Comparison of ENCODE assay signal across 10 cellular contexts in the genomic region with DNA sequence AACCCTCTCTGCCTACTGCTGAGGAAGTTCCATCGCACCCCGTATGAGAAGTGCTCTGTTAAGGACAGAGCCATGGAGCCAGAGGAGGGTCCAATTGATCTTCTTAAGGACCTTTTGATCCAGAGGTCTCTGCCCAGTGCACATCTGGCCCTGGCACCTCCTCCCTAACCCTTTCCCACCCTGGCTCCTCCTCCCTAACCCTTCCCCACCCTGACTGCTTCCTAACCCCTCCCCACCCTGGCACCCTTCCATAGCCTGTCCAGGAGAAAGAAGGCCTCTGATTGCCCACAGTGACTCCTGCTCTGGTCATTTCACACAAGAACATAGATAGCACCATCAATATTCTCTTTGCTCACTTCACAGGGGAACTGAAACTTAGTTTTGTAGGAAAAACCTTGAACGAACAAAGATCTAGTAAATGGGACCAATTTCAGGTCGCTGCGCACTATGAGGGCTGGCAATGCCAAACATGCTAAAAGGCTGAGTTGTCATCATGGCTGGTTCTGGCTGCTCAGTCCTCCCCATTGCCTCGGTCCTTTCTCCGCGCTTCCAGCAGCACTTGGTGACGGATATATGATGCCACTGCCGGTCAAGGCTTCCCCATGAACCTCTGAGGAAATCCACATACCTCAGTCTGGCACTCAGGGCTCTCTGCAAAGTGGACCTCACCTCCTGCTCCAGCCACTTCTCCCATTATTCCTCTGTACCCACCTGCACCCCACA. TPM values are rescaled to one million over a fixed set of nuclear protein-coding genes. Genes with fewer than 3 reads are reported as not detected.
DNase-seq lines count a peak whose midpoint lies in the region; ATAC-seq and TF ChIP-seq lines count a peak whose summit lies in the region.
"Had no signal": no experiment of that assay in that cellular context is flagged by ENCODE, and none has a peak within 500 bp of the region (broad histone marks: within the 10 kb centered on the region; RNA-seq: fewer than 3 reads in every experiment).

No MANE protein-coding gene starts in this region.

- no peak for TF ChIP-seq CTCF in GM10266 (IDR thresholded peaks at IDR 0.05; ENCODE audit: control insufficient read depth, insufficient read depth, low read depth, missing control alignments)

- peak; percentile 41 for DNase-seq in naive B cell
- no peak for DNase-seq in erythroblast (lab: John Stamatoyannopoulos, UW)
- no peak for DNase-seq in GM10266 (ENCODE audit: extremely low spot score)
- DNase-seq in KG1 (lab: John Stamatoyannopoulos, UW), result no peak
- DNase-seq in NCI-H345 (lab: John Stamatoyannopoulos, UW), result no peak
- DNase-seq: SIG-M5 had no signal

- H3K9me3 Mint-ChIP-seq in naive B cell, result peaks cover 0 to 1% (median 0%) of the 10 kb centered on the region in 7 donors

- no peaks in the 10 kb centered on the region for H3K27me3 Mint-ChIP-seq in naive B cell

- H3K27ac Mint-ChIP-seq in naive B cell, result peak overlapping the region in 4 of 6 donors; percentile 78 to 98 (median 95)
- H3K27ac Mint-ChIP-seq: activated T-helper 1 cell treated with anti-CD3 and anti-CD28 coated beads, Interleukin-12 subunit alpha, Interleukin-12 subunit beta, Interleukin-2, Interleukin-4 antibody, amounts not matched to agents 30 ng/mL and 10 ng/mL and 1 ng/mL, durations not matched to agents 14 hours and 24 hours and 36 hours had no signal

- TF ChIP-seq POLR2A in erythroblast (IDR thresholded peaks at IDR 0.05; ENCODE audit: low read length), result no peak

- peak; percentile 40 for ATAC-seq in GM18520 (IDR thresholded peaks at IDR 0.05; ENCODE audit: unreplicated experiment)
- peak; percentile 39 for ATAC-seq in GM21717 (IDR thresholded peaks at IDR 0.05; ENCODE audit: unreplicated experiment)
- peak; percentile 38 for ATAC-seq in HG03565 (IDR thresholded peaks at IDR 0.05; ENCODE audit: unreplicated experiment)
- peak; percentile 7 to 18 for ATAC-seq in naive B cell (ENCODE audit: low read depth in 2 of 2)

- no peaks in the 10 kb centered on the region for H3K36me3 Mint-ChIP-seq in naive B cell

- H3K4me1 Mint-ChIP-seq in naive B cell, result peaks cover 48 to 57% (median 55%) of the 10 kb centered on the region in 3 donors

- peak overlapping the region in 7 of 8 donors; percentile 21 to 88 (median 72) for H3K4me3 Mint-ChIP-seq in naive B cell
- H3K4me3 Mint-ChIP-seq: activated T-helper 1 cell treated with anti-CD3 and anti-CD28 coated beads, Interleukin-12 subunit alpha, Interleukin-12 subunit beta, Interleukin-2, Interleukin-4 antibody, amounts not matched to agents 30 ng/mL and 10 ng/mL and 1 ng/mL, durations not matched to agents 14 hours and 24 hours and 36 hours had no signal

RNA-seq across cellular contexts. Expression of gene PKDCC, which starts 49.2 kb away (rescaled TPM):
- not detected for polyA plus RNA-seq in naive B cell (ENCODE audit: low read depth in 6 of 6)
